ENCODE assay signal across 9 cellular contexts in genomic region chr4:86032476-86033022, GRCh38.
A peak's percentile ranks its signal among the peaks of the same experiment; 100 is the strongest.
DNase-seq lines count a peak whose midpoint lies in the region; ATAC-seq and TF ChIP-seq lines count a peak whose summit lies in the region.
"Had no signal": no experiment of that assay in that cellular context is flagged by ENCODE, and none has a peak within 500 bp of the region (broad histone marks: within the 10 kb centered on the region; RNA-seq: fewer than 3 reads in every experiment).

No MANE protein-coding gene starts in this region.

- H3K27ac ChIP-seq in left ventricle myocardium inferior (replicated peaks) (peak overlapping the region; percentile 91), subcutaneous abdominal adipose tissue (ENCODE audit: low read depth, low read length) (peak overlapping the region; percentile 69)

- no peaks in the 10 kb centered on the region for H3K36me3 ChIP-seq in left ventricle myocardium inferior
- H3K36me3 ChIP-seq in subcutaneous abdominal adipose tissue (ENCODE audit: control insufficient read depth in 5 of 5, insufficient read depth in 5 of 5, low read length in 5 of 5): peaks cover 0 to 6% (median 0%) of the 10 kb centered on the region in 5 donors

- H3K27me3 ChIP-seq in left ventricle myocardium inferior (ENCODE audit: low read depth): no peaks in the 10 kb centered on the region
- H3K27me3 ChIP-seq in subcutaneous abdominal adipose tissue (ENCODE audit: control insufficient read depth in 5 of 5, insufficient read depth in 4 of 5, low read length in 5 of 5): no peaks in the 10 kb centered on the region

- H3K4me3 Mint-ChIP-seq in stimulated activated naive B cell treated with anti-CD40 and anti-IgM and Interleukin-4, amounts not matched to agents 10 μg/mL and 1 μg/mL and 100 μg/mL, for 72 hours: no peak overlapping the region
- H3K4me3 Mint-ChIP-seq: stimulated activated naive CD8-positive, alpha-beta T cell treated with anti-CD3 and anti-CD28 coated beads, Interleukin-15, Interleukin-2, amounts not matched to agents 100 ng/mL and 50 ng/mL, for 24 hours had no signal

- in situ Hi-C loops in astrocyte of the cerebellum (cut with HindIII; ENCODE audit: low sequenced_read_pairs): no loop called here

- TF ChIP-seq CTCF in astrocyte of the cerebellum (IDR thresholded peaks at IDR 0.05; ENCODE audit: low read depth, low read length, missing control alignments) (no peak), left ventricle myocardium inferior (IDR thresholded peaks at IDR 0.05; ENCODE audit: borderline replicate concordance) (no peak)

- H3K9me3 Mint-ChIP-seq in stimulated activated naive B cell treated with anti-CD40 and anti-IgM and Interleukin-4, amounts not matched to agents 10 μg/mL and 1 μg/mL and 100 μg/mL, for 72 hours: no peaks in the 10 kb centered on the region
- H3K9me3 Mint-ChIP-seq: stimulated activated naive CD8-positive, alpha-beta T cell treated with anti-CD3 and anti-CD28 coated beads, Interleukin-15, Interleukin-2, amounts not matched to agents 100 ng/mL and 50 ng/mL, for 24 hours had no signal

- no peaks in the 10 kb centered on the region for H3K36me3 Mint-ChIP-seq in stimulated activated naive B cell treated with anti-CD40 and anti-IgM and Interleukin-4, amounts not matched to agents 10 μg/mL and 1 μg/mL and 100 μg/mL, for 72 hours

- H3K4me1 Mint-ChIP-seq in stimulated activated naive B cell treated with anti-CD40 and anti-IgM and Interleukin-4, amounts not matched to agents 10 μg/mL and 1 μg/mL and 100 μg/mL, for 72 hours: peaks cover 0 to 2% of the 10 kb centered on the region in 2 donors

- H3K4me3 ChIP-seq in astrocyte of the cerebellum (ENCODE audit: low read depth, low read length): no peak overlapping the region
- H3K4me3 ChIP-seq in left ventricle myocardium inferior: peak overlapping the region; percentile 20
- peak overlapping the region in 2 of 5 donors; percentile 8 to 54 for H3K4me3 ChIP-seq in subcutaneous abdominal adipose tissue (ENCODE audit: low read depth in 1 of 5, low read length in 5 of 5)

- no peak for ATAC-seq in HG02884 (IDR thresholded peaks at IDR 0.05; ENCODE audit: unreplicated experiment)
- ATAC-seq in stimulated activated naive B cell treated with anti-CD40 and anti-IgM and Interleukin-4, amounts not matched to agents 10 μg/mL and 1 μg/mL and 100 μg/mL, for 72 hours (replicated peaks): no peak

- H3K4me1 ChIP-seq in left ventricle myocardium inferior (peaks cover 32% of the 10 kb centered on the region), subcutaneous abdominal adipose tissue (ENCODE audit: control insufficient read depth in 5 of 5, insufficient read depth in 5 of 5, low read length in 5 of 5) (peaks cover 0 to 22% (median 19%) of the 10 kb centered on the region in 5 donors)

- intact Hi-C loops in left ventricle myocardium inferior (cut with micrococcal nuclease): no loop called here

- H3K27me3 Mint-ChIP-seq in stimulated activated naive B cell treated with anti-CD40 and anti-IgM and Interleukin-4, amounts not matched to agents 10 μg/mL and 1 μg/mL and 100 μg/mL, for 72 hours: peaks cover 0 to 13% of the 10 kb centered on the region in 2 donors
- H3K27me3 Mint-ChIP-seq: stimulated activated naive CD8-positive, alpha-beta T cell treated with anti-CD3 and anti-CD28 coated beads, Interleukin-15, Interleukin-2, amounts not matched to agents 100 ng/mL and 50 ng/mL, for 24 hours had no signal

- DNase-seq in HS-5 (ENCODE audit: low read depth) (peak; percentile 37), astrocyte of the cerebellum (ENCODE audit: low read depth) (peak; percentile 87), left ventricle myocardium inferior (no peak), D341Med (ENCODE audit: low spot score) (no peak), NCI-H1694 treated with DMSO at 0.1 percent for 48 hours (lab: John Stamatoyannopoulos, UW) (no peak)
- no peak for DNase-seq in stimulated activated naive B cell treated with anti-CD40 and anti-IgM and Interleukin-4, amounts not matched to agents 10 μg/mL and 1 μg/mL and 100 μg/mL, for 72 hours

- H3K9me3 ChIP-seq in left ventricle myocardium inferior (replicated peaks): no peaks in the 10 kb centered on the region
- H3K9me3 ChIP-seq in subcutaneous abdominal adipose tissue (ENCODE audit: control insufficient read depth in 5 of 5, low read length in 5 of 5): no peaks in the 10 kb centered on the region

- peak overlapping the region in 1 of 5 donors; percentile 38 for H3K9ac ChIP-seq in subcutaneous abdominal adipose tissue (ENCODE audit: low read length in 5 of 5)

- H3K27ac Mint-ChIP-seq in stimulated activated naive B cell treated with anti-CD40 and anti-IgM and Interleukin-4, amounts not matched to agents 10 μg/mL and 1 μg/mL and 100 μg/mL, for 72 hours: no peak overlapping the region
- H3K27ac Mint-ChIP-seq: stimulated activated naive CD8-positive, alpha-beta T cell treated with anti-CD3 and anti-CD28 coated beads, Interleukin-15, Interleukin-2, amounts not matched to agents 100 ng/mL and 50 ng/mL, for 24 hours had no signal

Comparison
In these comparisons a context has a peak if more than half of its experiments do, and no peak if none do; other contexts are left out.
1. DNase-seq: peak in HS-5 (single experiment) and astrocyte of the cerebellum (single experiment); none in left ventricle myocardium inferior (single experiment), stimulated activated naive B cell treated with anti-CD40 and anti-IgM and Interleukin-4, amounts not matched to agents 10 μg/mL and 1 μg/mL and 100 μg/mL, for 72 hours (single experiment), D341Med (single experiment) and NCI-H1694 treated with DMSO at 0.1 percent for 48 hours (single experiment).